ENCODE assay signal across 9 cellular contexts in the genomic region with DNA sequence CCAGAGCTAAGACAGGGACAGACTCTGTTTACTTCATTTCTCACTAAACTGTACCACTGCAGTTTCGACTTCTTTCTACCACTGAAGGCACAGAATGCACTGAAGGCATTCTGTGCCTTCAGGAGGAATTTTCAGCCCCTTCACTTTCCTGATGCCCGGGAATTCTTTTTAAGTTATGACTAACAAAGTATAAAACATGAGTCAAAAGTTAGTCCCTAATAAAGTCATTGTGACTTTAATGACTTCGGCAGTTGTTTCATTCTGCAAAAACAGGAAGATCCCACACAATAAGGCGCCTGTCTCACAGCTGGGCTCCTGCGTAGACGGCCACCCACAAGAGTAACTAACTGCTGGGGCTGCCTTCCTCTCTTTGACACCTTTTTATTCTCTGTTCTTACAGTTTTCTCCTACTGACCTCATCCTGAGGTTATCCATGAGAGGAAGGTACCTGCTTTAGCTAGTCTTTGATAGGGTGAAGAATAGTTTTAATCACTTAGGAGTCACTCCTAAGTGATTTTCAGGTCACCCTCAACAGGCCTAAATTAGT.
DNase-seq lines count a peak whose midpoint lies in the region; ATAC-seq and TF ChIP-seq lines count a peak whose summit lies in the region.
"Had no signal": no experiment of that assay in that cellular context is flagged by ENCODE, and none has a peak within 500 bp of the region (broad histone marks: within the 10 kb centered on the region; RNA-seq: fewer than 3 reads in every experiment).

No MANE protein-coding gene starts in this region.

- H3K9me3 Mint-ChIP-seq in effector memory CD8-positive, alpha-beta T cell: peaks cover 3 to 8% of the 10 kb centered on the region in 2 donors
- H3K9me3 Mint-ChIP-seq in progenitor cell of endocrine pancreas (ENCODE audit: low read depth): no peaks in the 10 kb centered on the region

- H3K36me3 ChIP-seq in parathyroid adenoma (ENCODE audit: control insufficient read depth, insufficient read depth, low read length): no peaks in the 10 kb centered on the region
- H3K36me3 ChIP-seq: adrenal gland had no signal

- no peaks in the 10 kb centered on the region for H3K27me3 ChIP-seq in parathyroid adenoma (ENCODE audit: control insufficient read depth, insufficient read depth, low read length)

- peaks cover 38% of the 10 kb centered on the region for H3K36me3 Mint-ChIP-seq in effector memory CD8-positive, alpha-beta T cell (ENCODE audit: insufficient read depth)
- H3K36me3 Mint-ChIP-seq in progenitor cell of endocrine pancreas (ENCODE audit: insufficient read depth): no peaks in the 10 kb centered on the region

- no peak overlapping the region for H2AFZ ChIP-seq in parathyroid adenoma

- H3K4me2 ChIP-seq in parathyroid adenoma (ENCODE audit: low read length): no peak overlapping the region

- TF ChIP-seq CTCF in parathyroid adenoma (IDR thresholded peaks at IDR 0.05): no peak
- TF ChIP-seq CTCF in progenitor cell of endocrine pancreas (IDR thresholded peaks at IDR 0.05; ENCODE audit: unreplicated experiment): no peak

- H3K27ac ChIP-seq in parathyroid adenoma: peak overlapping the region; percentile 29
- H3K27ac ChIP-seq: adrenal gland had no signal

- no peaks in the 10 kb centered on the region for H3K9me3 ChIP-seq in parathyroid adenoma (ENCODE audit: control insufficient read depth, low read length)
- H3K9me3 ChIP-seq: adrenal gland had no signal

- ATAC-seq in HG03095 (IDR thresholded peaks at IDR 0.05; ENCODE audit: unreplicated experiment): peak; percentile 63
- peak; percentile 81 for ATAC-seq in effector memory CD8-positive, alpha-beta T cell (replicated peaks)

- no peaks in the 10 kb centered on the region for H3K79me2 ChIP-seq in parathyroid adenoma

- no peak overlapping the region for H3K9ac ChIP-seq in parathyroid adenoma

- DNase-seq in activated CD8-positive, alpha-beta memory T cell treated with anti-CD3 and anti-CD28 coated beads for 24 hours: peak; percentile 70
- DNase-seq in activated CD8-positive, alpha-beta memory T cell treated with anti-CD3 and anti-CD28 coated beads, Interleukin-2, amount 50 U/mL, for 48 hours: no peak
- DNase-seq in SW480 (ENCODE audit: low spot score): peak; percentile 38
- peak; percentile 55 to 63 (median 63) for DNase-seq in effector memory CD8-positive, alpha-beta T cell
- no peak for DNase-seq in progenitor cell of endocrine pancreas (ENCODE audit: low spot score, unreplicated experiment)
- DNase-seq in NCI-H748 (lab: John Stamatoyannopoulos, UW; ENCODE audit: unreplicated experiment): no peak

- peak overlapping the region; percentile 62 to 76 for H3K4me3 Mint-ChIP-seq in effector memory CD8-positive, alpha-beta T cell
- no peak overlapping the region for H3K4me3 Mint-ChIP-seq in progenitor cell of endocrine pancreas (ENCODE audit: low read depth)

- peak overlapping the region; percentile 95 to 96 for H3K27ac Mint-ChIP-seq in effector memory CD8-positive, alpha-beta T cell
- no peak overlapping the region for H3K27ac Mint-ChIP-seq in progenitor cell of endocrine pancreas

- no peak overlapping the region for H3K4me3 ChIP-seq in parathyroid adenoma (ENCODE audit: low read depth, low read length)
- H3K4me3 ChIP-seq: adrenal gland had no signal

- no peaks in the 10 kb centered on the region for H3K4me1 ChIP-seq in parathyroid adenoma

- H3K4me1 Mint-ChIP-seq in effector memory CD8-positive, alpha-beta T cell (ENCODE audit: low read depth in 2 of 2): peaks cover 63 to 88% of the 10 kb centered on the region in 2 donors
- peaks cover 19% of the 10 kb centered on the region for H3K4me1 Mint-ChIP-seq in progenitor cell of endocrine pancreas (ENCODE audit: low read depth)

- no peaks in the 10 kb centered on the region for H3K27me3 Mint-ChIP-seq in effector memory CD8-positive, alpha-beta T cell
- H3K27me3 Mint-ChIP-seq in progenitor cell of endocrine pancreas: peaks cover 32% of the 10 kb centered on the region

Comparison
In these comparisons a context has a peak if more than half of its experiments do, and no peak if none do; other contexts are left out.
1. DNase-seq: peak in activated CD8-positive, alpha-beta memory T cell treated with anti-CD3 and anti-CD28 coated beads for 24 hours (single experiment), SW480 (single experiment) and effector memory CD8-positive, alpha-beta T cell (3 of 3); none in activated CD8-positive, alpha-beta memory T cell treated with anti-CD3 and anti-CD28 coated beads, Interleukin-2, amount 50 U/mL, for 48 hours (single experiment), progenitor cell of endocrine pancreas (single experiment) and NCI-H748 (single experiment).